9 cellular contexts compared by ENCODE assay signal in the genomic region with DNA sequence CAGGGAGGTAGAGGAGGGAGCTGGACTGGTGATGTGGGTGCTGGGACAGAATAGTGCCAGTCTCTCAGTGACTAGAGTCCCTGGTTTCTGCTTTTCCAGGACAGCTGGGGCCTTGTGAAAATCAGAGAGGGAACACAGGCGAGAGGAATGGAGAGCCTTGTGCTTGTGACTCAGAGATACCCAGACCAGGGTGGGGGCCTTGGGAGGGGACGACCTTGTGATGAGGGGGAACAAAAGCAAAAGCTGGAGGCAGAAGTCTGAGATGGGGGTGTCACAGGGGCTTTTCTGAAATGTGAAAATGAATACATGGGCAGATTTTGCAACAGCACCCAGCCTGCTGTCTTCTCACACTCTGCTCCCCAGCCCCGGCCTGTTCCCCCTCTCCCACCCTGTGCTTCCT. TPM values are rescaled to one million over a fixed set of nuclear protein-coding genes. Genes with fewer than 3 reads are reported as not detected.
DNase-seq lines count a peak whose midpoint lies in the region; ATAC-seq and TF ChIP-seq lines count a peak whose summit lies in the region.
"Had no signal": no experiment of that assay in that cellular context is flagged by ENCODE, and none has a peak within 500 bp of the region (broad histone marks: within the 10 kb centered on the region; RNA-seq: fewer than 3 reads in every experiment).

No MANE protein-coding gene starts in this region.

- no peak overlapping the region for H2AFZ ChIP-seq in mesenchymal stem cell (ENCODE audit: low read depth, low read length)

- H2BK5ac ChIP-seq in mesenchymal stem cell (ENCODE audit: low read depth, low read length, poor library complexity, severe bottlenecking) = no peak overlapping the region

- BruUV-seq in Panc1 (replicated peaks; lab: Mats Ljungman, UMichigan) = no TSS peak

- peak overlapping the region in 1 of 2 experiments; percentile 93 for H2BK12ac ChIP-seq in mesenchymal stem cell (ENCODE audit: low read length in 2 of 2)

- H3K9ac ChIP-seq in mesenchymal stem cell (ENCODE audit: low read length) = peak overlapping the region; percentile 74
- H3K9ac ChIP-seq in subcutaneous abdominal adipose tissue (ENCODE audit: low read length in 5 of 5) = peak overlapping the region in 4 of 5 donors; percentile 51 to 82 (median 60)

- H3K14ac ChIP-seq in mesenchymal stem cell (ENCODE audit: low read length in 2 of 2) = peak overlapping the region in 1 of 2 experiments; percentile 35

- H3K36me3 ChIP-seq in Panc1 (ENCODE audit: control insufficient read depth, insufficient read depth, low read length) (no peaks in the 10 kb centered on the region), mesenchymal stem cell (ENCODE audit: control insufficient read depth in 1 of 2, insufficient read depth in 2 of 2, low read depth in 1 of 2, low read length in 2 of 2) (no peaks in the 10 kb centered on the region), subcutaneous abdominal adipose tissue (ENCODE audit: control insufficient read depth in 5 of 5, insufficient read depth in 5 of 5, low read length in 5 of 5) (no peaks in the 10 kb centered on the region)

- H4K91ac ChIP-seq in mesenchymal stem cell (ENCODE audit: low read length) = peak overlapping the region; percentile 85

- H3K36me3 Mint-ChIP-seq in CD4-positive, alpha-beta T cell (ENCODE audit: low read depth) = peaks cover under 1% of the 10 kb centered on the region

- POLR2A ChIA-PET in Panc1 (lab: Charles Lee) = no interaction called here
- POLR2A ChIA-PET in CD4-positive, alpha-beta T cell (lab: Charles Lee) = interaction anchor here (0.7 kb wide), 1 partner anchor 11 kb away, joined by 3 read pairs; no protein-coding TSS in a partner anchor

- WGBS in mesenchymal stem cell = 49% methylated on average over 3 of the region's 3 CpGs

- in situ Hi-C loops in Panc1 (cut with HindIII; ENCODE audit: low pct_unique_long_range_greater_than_20kb, low sequenced_read_pairs) = no loop called here

- H3K27ac ChIP-seq in Panc1 (ENCODE audit: low read length) (peak overlapping the region; percentile 13; the same call in 1 of the 2 replicates), mesenchymal stem cell (ENCODE audit: low read length, poor library complexity, severe bottlenecking) (no peak overlapping the region), subcutaneous abdominal adipose tissue (ENCODE audit: low read depth, low read length) (peak overlapping the region; percentile 97)
- no peak overlapping the region for H3K27ac ChIP-seq in CD4-positive, alpha-beta T cell (ENCODE audit: low read depth, low read length)

- DNase-seq in Panc1 (ENCODE audit: low read depth, low spot score) (no peak), dermis blood vessel endothelial cell (peak; percentile 40), mesenchymal stem cell (peak; percentile 62), NCI-H510A treated with DMSO at 0.1 percent for 48 hours (lab: John Stamatoyannopoulos, UW) (no peak)
- no peak for DNase-seq in CD4-positive, alpha-beta T cell
- DNase-seq: NCI-H1436 had no signal

- intact Hi-C loops in Panc1 (cut with micrococcal nuclease; ENCODE audit: unreplicated experiment) = loop anchor here (10.0 kb wide), 2 partner anchors 80 to 100 kb away; partner anchors contain the start of genes ARFGAP2 and MYBPC3
- intact Hi-C loops in CD4-positive, alpha-beta T cell (cut with DNase I, micrococcal nuclease) = no loop called here

- H3K9me3 ChIP-seq in Panc1 (ENCODE audit: control insufficient read depth, insufficient read depth, low read depth, low read length) = no peaks in the 10 kb centered on the region
- no peaks in the 10 kb centered on the region for H3K9me3 ChIP-seq in mesenchymal stem cell (ENCODE audit: control insufficient read depth, low read length)
- no peaks in the 10 kb centered on the region for H3K9me3 ChIP-seq in subcutaneous abdominal adipose tissue (ENCODE audit: control insufficient read depth in 5 of 5, low read length in 5 of 5)
- H3K9me3 ChIP-seq in CD4-positive, alpha-beta T cell (ENCODE audit: control insufficient read depth, low read length) = no peaks in the 10 kb centered on the region

- no peak for ATAC-seq in Panc1
- no peak for ATAC-seq in CD4-positive, alpha-beta T cell (ENCODE audit: poor library complexity)
- no peak for ATAC-seq in GM21825 (IDR thresholded peaks at IDR 0.05; ENCODE audit: unreplicated experiment)
- no peak for ATAC-seq in HG03139 (IDR thresholded peaks at IDR 0.05; ENCODE audit: unreplicated experiment)

- no peaks in the 10 kb centered on the region for H3K27me3 Mint-ChIP-seq in CD4-positive, alpha-beta T cell

- H3K4me3 Mint-ChIP-seq in CD4-positive, alpha-beta T cell = no peak overlapping the region

- H3K79me1 ChIP-seq in mesenchymal stem cell (replicated peaks; ENCODE audit: low read length, poor library complexity, severe bottlenecking) = peaks cover 11% of the 10 kb centered on the region

- no peak overlapping the region for H3K27ac Mint-ChIP-seq in CD4-positive, alpha-beta T cell

- H3K4me1 ChIP-seq in Panc1 (ENCODE audit: control insufficient read depth, insufficient read depth, low read length) = peaks cover 34% of the 10 kb centered on the region
- H3K4me1 ChIP-seq in mesenchymal stem cell (ENCODE audit: control insufficient read depth, insufficient read depth, low read depth, low read length) = peaks cover 29% of the 10 kb centered on the region
- peaks cover 25 to 69% (median 64%) of the 10 kb centered on the region in 5 donors for H3K4me1 ChIP-seq in subcutaneous abdominal adipose tissue (ENCODE audit: control insufficient read depth in 5 of 5, insufficient read depth in 5 of 5, low read length in 5 of 5)

- peak overlapping the region; percentile 40 for H2AK5ac ChIP-seq in mesenchymal stem cell (ENCODE audit: low read length, severe bottlenecking)

- H3K27me3 ChIP-seq in Panc1 (ENCODE audit: control insufficient read depth, insufficient read depth, low read length) (no peaks in the 10 kb centered on the region), mesenchymal stem cell (ENCODE audit: control insufficient read depth in 1 of 2, insufficient read depth in 1 of 2, low read length in 2 of 2) (no peaks in the 10 kb centered on the region), subcutaneous abdominal adipose tissue (ENCODE audit: control insufficient read depth in 5 of 5, insufficient read depth in 4 of 5, low read length in 5 of 5) (no peaks in the 10 kb centered on the region)
- no peaks in the 10 kb centered on the region for H3K27me3 ChIP-seq in CD4-positive, alpha-beta T cell (ENCODE audit: control insufficient read depth, insufficient read depth, low read length)

- peak overlapping the region in 1 of 2 experiments; percentile 56 for H3K23ac ChIP-seq in mesenchymal stem cell (ENCODE audit: low read length in 2 of 2)

- H3K4me2 ChIP-seq in mesenchymal stem cell (ENCODE audit: low read length, poor library complexity, severe bottlenecking) = no peak overlapping the region

- peak overlapping the region; percentile 47 to 73 for H3K4ac ChIP-seq in mesenchymal stem cell (ENCODE audit: low read depth in 1 of 2, low read length in 2 of 2)

- H3K4me1 Mint-ChIP-seq in CD4-positive, alpha-beta T cell (ENCODE audit: low read depth) = peaks cover 11% of the 10 kb centered on the region

- peak overlapping the region; percentile 83 for H4K8ac ChIP-seq in mesenchymal stem cell (ENCODE audit: low read length)

- H3K4me3 ChIP-seq in Panc1 (ENCODE audit: low read depth in 2 of 2, low read length in 2 of 2) (no peak overlapping the region), mesenchymal stem cell (ENCODE audit: insufficient read depth in 1 of 2, low read depth in 1 of 2, low read length in 2 of 2) (peak overlapping the region in 1 of 2 experiments; percentile 55), subcutaneous abdominal adipose tissue (ENCODE audit: low read depth in 1 of 5, low read length in 5 of 5) (peak overlapping the region in 3 of 5 donors; percentile 0 to 54 (median 40))

- peak overlapping the region; percentile 81 to 89 for H3K18ac ChIP-seq in mesenchymal stem cell (ENCODE audit: low read depth in 1 of 2, low read length in 2 of 2)

- CTCF ChIA-PET in Panc1 (lab: Charles Lee) = no interaction called here
- CTCF ChIA-PET in CD4-positive, alpha-beta T cell (lab: Charles Lee) = no interaction called here

- TF ChIP-seq CTCF in Panc1 (IDR thresholded peaks at IDR 0.05) = no peak
- TF ChIP-seq CTCF in CD4-positive, alpha-beta T cell (IDR thresholded peaks at IDR 0.05) = no peak

- no peaks in the 10 kb centered on the region for H3K9me3 Mint-ChIP-seq in CD4-positive, alpha-beta T cell

- H2BK15ac ChIP-seq in mesenchymal stem cell (ENCODE audit: low read depth, poor library complexity, severe bottlenecking) = peak overlapping the region; percentile 95

- peak overlapping the region; percentile 57 for H2BK120ac ChIP-seq in mesenchymal stem cell (ENCODE audit: low read depth, low read length)

RNA-seq across cellular contexts. Expression of gene NR1H3, which starts 3.4 kb away (rescaled TPM):
- total RNA-seq in Panc1 (2021; ENCODE audit: unreplicated experiment) (17.2 TPM), dermis blood vessel endothelial cell (34.7 and 36.6 TPM in 2 replicates)
- 19.7 TPM for polyA plus RNA-seq in Panc1 (2012; ENCODE audit: insufficient read length)
- polyA plus RNA-seq in mesenchymal stem cell (2013, experiment 1 of 2) = 21.5 TPM
- polyA plus RNA-seq in mesenchymal stem cell (2013, experiment 2 of 2) = 20.0 TPM
- total RNA-seq in CD4-positive, alpha-beta T cell = 1 to 10 TPM; 1.8 to 2.3 TPM

RNA-seq across cellular contexts. Expression of gene ACP2, which starts 5.8 kb away (rescaled TPM):
- total RNA-seq in Panc1 (2021; ENCODE audit: unreplicated experiment) (28.4 TPM), dermis blood vessel endothelial cell (52.6 and 64.2 TPM in 2 replicates)
- polyA plus RNA-seq in Panc1 (2012; ENCODE audit: insufficient read length) = 28.7 TPM
- 33.5 TPM for polyA plus RNA-seq in mesenchymal stem cell (2013, experiment 1 of 2)
- 31.7 TPM for polyA plus RNA-seq in mesenchymal stem cell (2013, experiment 2 of 2)
- total RNA-seq in CD4-positive, alpha-beta T cell = 10 to 100 TPM; 16.8 to 17.2 TPM

RNA-seq across cellular contexts. Expression of gene MADD, which starts 15.6 kb away (rescaled TPM):
- total RNA-seq in Panc1 (2021; ENCODE audit: unreplicated experiment) (51.1 TPM), dermis blood vessel endothelial cell (29.8 and 33.6 TPM in 2 replicates)
- 42.9 TPM for polyA plus RNA-seq in Panc1 (2012; ENCODE audit: insufficient read length)
- polyA plus RNA-seq in mesenchymal stem cell (2013, experiment 1 of 2) = 18.6 TPM
- 17.8 TPM for polyA plus RNA-seq in mesenchymal stem cell (2013, experiment 2 of 2)
- total RNA-seq in CD4-positive, alpha-beta T cell = 100 to 1,000 TPM; 161 to 178 TPM

RNA-seq across cellular contexts. Expression of gene DDB2, which starts 39.6 kb away (rescaled TPM):
- total RNA-seq in Panc1 (2021; ENCODE audit: unreplicated experiment) = 33.6 TPM
- polyA plus RNA-seq in Panc1 (2012; ENCODE audit: insufficient read length) = 20.3 TPM
- total RNA-seq in dermis blood vessel endothelial cell = 59.2 and 71.9 TPM in 2 replicates
- polyA plus RNA-seq in mesenchymal stem cell (2013, experiment 1 of 2) = 32.7 TPM
- polyA plus RNA-seq in mesenchymal stem cell (2013, experiment 2 of 2) = 30.8 TPM
- total RNA-seq in CD4-positive, alpha-beta T cell = 10 to 100 TPM; 57.3 to 57.6 TPM

Comparison
In these comparisons a context has a peak if more than half of its experiments do, and no peak if none do; other contexts are left out.
1. DNase-seq: peak in dermis blood vessel endothelial cell (single experiment) and mesenchymal stem cell (single experiment); none in Panc1 (single experiment), CD4-positive, alpha-beta T cell (0 of 10) and NCI-H510A treated with DMSO at 0.1 percent for 48 hours (single experiment).
2. H3K27ac ChIP-seq: peak in Panc1 (single experiment) and subcutaneous abdominal adipose tissue (single experiment); none in mesenchymal stem cell (single experiment) and CD4-positive, alpha-beta T cell (single experiment).
3. H3K4me3 ChIP-seq: peak in subcutaneous abdominal adipose tissue (3 of 5); none in Panc1 (0 of 2).